ENCODE assay signal across 8 cellular contexts in the genomic region with DNA sequence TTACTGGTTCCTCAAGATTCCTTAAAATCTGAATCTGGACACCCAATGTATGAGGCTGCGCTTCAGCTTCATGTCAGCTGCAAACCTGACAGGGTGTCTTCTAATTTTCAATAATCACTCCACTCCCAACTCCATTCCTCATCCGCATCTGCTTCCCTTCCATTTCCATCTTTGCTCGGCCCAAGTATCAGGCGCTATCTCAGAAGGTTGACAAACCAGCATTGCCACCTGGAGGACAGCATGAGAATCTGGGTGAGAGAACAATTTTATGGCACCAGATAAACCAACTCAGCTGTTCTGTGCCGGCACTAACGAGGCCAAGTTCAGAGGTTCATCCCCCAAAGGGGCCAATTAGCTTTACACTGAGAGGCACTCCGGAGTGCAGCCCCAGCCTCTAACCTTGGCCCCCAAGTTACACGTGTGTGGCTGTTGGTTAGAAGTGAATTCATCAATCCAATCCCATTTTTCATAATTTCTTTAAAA.
A peak's percentile ranks its signal among the peaks of the same experiment; 100 is the strongest.
DNase-seq lines count a peak whose midpoint lies in the region; ATAC-seq and TF ChIP-seq lines count a peak whose summit lies in the region.

No MANE protein-coding gene starts in this region.

- H3K4me1 ChIP-seq in iPS DF 6.9 (ENCODE audit: control insufficient read depth, insufficient read depth, low read length): no peaks in the 10 kb centered on the region

- no peaks in the 10 kb centered on the region for H3K4me1 Mint-ChIP-seq in activated CD4-positive, alpha-beta memory T cell treated with anti-CD3 and anti-CD28 coated beads for 36 hours (ENCODE audit: low read depth)
- no peaks in the 10 kb centered on the region for H3K4me1 Mint-ChIP-seq in activated CD4-positive, alpha-beta memory T cell treated with anti-CD3 and anti-CD28 coated beads, Interleukin-2, amount 10 ng/mL, durations not matched to agents 7 days and 5 days

- peaks cover 10% of the 10 kb centered on the region for H3K27me3 Mint-ChIP-seq in activated CD4-positive, alpha-beta memory T cell treated with anti-CD3 and anti-CD28 coated beads for 36 hours
- H3K27me3 Mint-ChIP-seq in activated CD4-positive, alpha-beta memory T cell treated with anti-CD3 and anti-CD28 coated beads, Interleukin-2, amount 10 ng/mL, durations not matched to agents 7 days and 5 days: peaks cover 20% of the 10 kb centered on the region

- no peaks in the 10 kb centered on the region for H3K36me3 ChIP-seq in iPS DF 6.9 (ENCODE audit: control insufficient read depth, insufficient read depth, low read length)

- H3K36me3 Mint-ChIP-seq in activated CD4-positive, alpha-beta memory T cell treated with anti-CD3 and anti-CD28 coated beads for 36 hours: no peaks in the 10 kb centered on the region
- H3K36me3 Mint-ChIP-seq in activated CD4-positive, alpha-beta memory T cell treated with anti-CD3 and anti-CD28 coated beads, Interleukin-2, amount 10 ng/mL, durations not matched to agents 7 days and 5 days (ENCODE audit: low read depth): no peaks in the 10 kb centered on the region

- H3K9me3 Mint-ChIP-seq in activated CD4-positive, alpha-beta memory T cell treated with anti-CD3 and anti-CD28 coated beads for 36 hours: no peaks in the 10 kb centered on the region
- H3K9me3 Mint-ChIP-seq in activated CD4-positive, alpha-beta memory T cell treated with anti-CD3 and anti-CD28 coated beads, Interleukin-2, amount 10 ng/mL, durations not matched to agents 7 days and 5 days: no peaks in the 10 kb centered on the region

- no peak overlapping the region for H3K4me3 Mint-ChIP-seq in activated CD4-positive, alpha-beta memory T cell treated with anti-CD3 and anti-CD28 coated beads for 36 hours
- no peak overlapping the region for H3K4me3 Mint-ChIP-seq in activated CD4-positive, alpha-beta memory T cell treated with anti-CD3 and anti-CD28 coated beads, Interleukin-2, amount 10 ng/mL, durations not matched to agents 7 days and 5 days

- ATAC-seq in HG03108 (IDR thresholded peaks at IDR 0.05; ENCODE audit: unreplicated experiment) (peak; percentile 64), GM19023 (IDR thresholded peaks at IDR 0.05; ENCODE audit: unreplicated experiment) (no peak)

- H3K9me3 ChIP-seq in iPS DF 6.9 (ENCODE audit: control insufficient read depth, insufficient read depth, low read length): no peaks in the 10 kb centered on the region

- in situ Hi-C loops in astrocyte of the spinal cord (cut with HindIII; ENCODE audit: low sequenced_read_pairs): no loop called here

- WGBS in iPS DF 6.9 (ENCODE audit: insufficient coverage, insufficient read length): no CpG with 5 or more reads among the region's 8 CpGs

- H3K4me3 ChIP-seq in astrocyte of the spinal cord (ENCODE audit: low read depth, low read length) (no peak overlapping the region), iPS DF 6.9 (ENCODE audit: low read length) (no peak overlapping the region)

- CTCF ChIA-PET in activated CD4-positive, alpha-beta memory T cell treated with anti-CD3 and anti-CD28 coated beads for 36 hours (lab: Charles Lee): interaction anchor here (0.9 to 2.8 kb wide), 7 partner anchors 17 to 497 kb away, joined by 3 to 27 read pairs (median 6); no protein-coding TSS in a partner anchor
- CTCF ChIA-PET in activated CD4-positive, alpha-beta memory T cell treated with anti-CD3 and anti-CD28 coated beads, Interleukin-2, amount 10 ng/mL, durations not matched to agents 7 days and 5 days (lab: Charles Lee): interaction anchor here (0.8 to 1.4 kb wide), 2 partner anchors 25 to 164 kb away, joined by 3 to 5 read pairs; no protein-coding TSS in a partner anchor

- H3K27me3 ChIP-seq in iPS DF 6.9 (ENCODE audit: control insufficient read depth, insufficient read depth, low read length): no peaks in the 10 kb centered on the region

- no peak overlapping the region for H3K27ac Mint-ChIP-seq in activated CD4-positive, alpha-beta memory T cell treated with anti-CD3 and anti-CD28 coated beads for 36 hours
- H3K27ac Mint-ChIP-seq in activated CD4-positive, alpha-beta memory T cell treated with anti-CD3 and anti-CD28 coated beads, Interleukin-2, amount 10 ng/mL, durations not matched to agents 7 days and 5 days: no peak overlapping the region

- TF ChIP-seq CTCF in astrocyte of the spinal cord (IDR thresholded peaks at IDR 0.05; ENCODE audit: low read depth, low read length): peak; percentile 80

- peak; percentile 17 for DNase-seq in activated CD4-positive, alpha-beta memory T cell treated with anti-CD3 and anti-CD28 coated beads for 36 hours
- no peak for DNase-seq in activated CD4-positive, alpha-beta memory T cell treated with anti-CD3 and anti-CD28 coated beads, Interleukin-2, amount 10 ng/mL, durations not matched to agents 7 days and 5 days
- DNase-seq in NCI-H526 (lab: John Stamatoyannopoulos, UW) (peak; percentile 71 to 84), astrocyte of the spinal cord (ENCODE audit: low read depth, low spot score) (peak; percentile 52), iPS DF 6.9 (ENCODE audit: low read depth, low spot score) (peak; percentile 31)
- DNase-seq in stimulated activated CD4-positive, alpha-beta T cell treated with anti-CD3 and anti-CD28 coated beads, TNF-alpha, amount 100 ng/mL, for 24 hours (ENCODE audit: low read depth in 3 of 3): peak in 2 of 3 experiments; percentile 1 to 8

- intact Hi-C loops in activated CD4-positive, alpha-beta memory T cell treated with anti-CD3 and anti-CD28 coated beads for 36 hours (cut with micrococcal nuclease): loop anchor here (2.0 kb wide), 1 partner anchor 112 kb away; no protein-coding TSS in a partner anchor

- POLR2A ChIA-PET in activated CD4-positive, alpha-beta memory T cell treated with anti-CD3 and anti-CD28 coated beads for 36 hours (lab: Charles Lee): no interaction called here
- POLR2A ChIA-PET in activated CD4-positive, alpha-beta memory T cell treated with anti-CD3 and anti-CD28 coated beads, Interleukin-2, amount 10 ng/mL, durations not matched to agents 7 days and 5 days (lab: Charles Lee): no interaction called here

- H3K27ac ChIP-seq in iPS DF 6.9 (ENCODE audit: low read length): no peak overlapping the region
